ENCODE assay signal across 10 cellular contexts in the genomic region with DNA sequence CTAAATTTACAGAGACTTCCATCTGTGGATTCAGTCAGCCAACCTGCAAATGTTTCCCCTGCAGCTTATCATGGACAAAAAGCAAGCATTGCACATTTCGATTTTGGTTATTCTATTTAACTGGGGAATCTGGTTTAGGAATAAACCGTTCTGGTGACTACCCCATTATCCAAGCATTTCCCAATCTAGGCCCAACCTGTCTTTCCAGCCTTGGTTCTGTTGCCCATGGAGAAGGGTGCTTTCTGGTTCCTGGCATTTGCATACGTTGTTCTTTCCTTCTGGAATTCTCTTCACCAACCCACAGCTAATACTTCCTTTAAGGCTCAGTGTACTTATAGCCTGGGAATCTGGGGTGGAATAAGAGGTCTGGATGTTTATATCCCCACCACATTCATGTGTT. TPM values are rescaled to one million over a fixed set of nuclear protein-coding genes. Genes with fewer than 3 reads are reported as not detected.
A peak's percentile ranks its signal among the peaks of the same experiment; 100 is the strongest.
DNase-seq lines count a peak whose midpoint lies in the region; ATAC-seq and TF ChIP-seq lines count a peak whose summit lies in the region.
"Had no signal": no experiment of that assay in that cellular context is flagged by ENCODE, and none has a peak within 500 bp of the region (broad histone marks: within the 10 kb centered on the region; RNA-seq: fewer than 3 reads in every experiment).

No MANE protein-coding gene starts in this region.

- H3T11ph ChIP-seq in H9 (ENCODE audit: low read length) = no peak overlapping the region

- no peak overlapping the region for H3K23ac ChIP-seq in H9 (ENCODE audit: insufficient read length, low read depth, low read length)

- H3K4me3 ChIP-seq in RWPE2 (ENCODE audit: severe bottlenecking) = no peak overlapping the region
- peak overlapping the region; percentile 90 for H3K4me3 ChIP-seq in endodermal cell (ENCODE audit: low read length)

- no peak overlapping the region for H3K56ac ChIP-seq in H9 (ENCODE audit: insufficient read length, low read depth, low read length)

- no CpG with 5 or more reads among the region's 3 CpGs for WGBS in H9 (ENCODE audit: extremely low coverage, insufficient read length, low lambda C conversion rate)
- WGBS in endodermal cell (ENCODE audit: insufficient coverage in 1 of 2, insufficient read length in 1 of 2), 2 experiments = 85 to 86% methylated on average over 1 to 3 of the region's 3 CpGs

- ATAC-seq in RWPE2 (ENCODE audit: low read depth) = no peak
- ATAC-seq in GM18870 (IDR thresholded peaks at IDR 0.05; ENCODE audit: unreplicated experiment) = no peak
- no peak for ATAC-seq in activated T-cell treated with anti-CD3 and anti-CD28 coated beads, Interleukin-2, amount 50 U/mL, for 4 hours
- ATAC-seq in HG02678 (IDR thresholded peaks at IDR 0.05; ENCODE audit: unreplicated experiment) = no peak

- H2BK12ac ChIP-seq in H9 (ENCODE audit: insufficient read length, low read depth, low read length) = no peak overlapping the region

- no peak overlapping the region for H4K5ac ChIP-seq in H9 (ENCODE audit: insufficient read length, low read depth, low read length)

- no peak overlapping the region for H3K14ac ChIP-seq in H9 (ENCODE audit: insufficient read depth, low read length)

- H3K4me1 Mint-ChIP-seq in H9 = peaks cover 56 to 58% of the 10 kb centered on the region in 2 experiments
- H3K4me1 Mint-ChIP-seq in endodermal cell = peaks cover 60% of the 10 kb centered on the region
- H3K4me1 Mint-ChIP-seq in progenitor cell of endocrine pancreas (ENCODE audit: low read depth) = peaks cover 37% of the 10 kb centered on the region
- H3K4me1 Mint-ChIP-seq in activated T-cell treated with anti-CD3 and anti-CD28 coated beads, Interleukin-2, amount 50 U/mL, for 4 hours (ENCODE audit: low read depth) = peaks cover 73% of the 10 kb centered on the region

- no peak overlapping the region for H4K8ac ChIP-seq in H9 (replicated peaks; ENCODE audit: insufficient read length, low read depth, low read length)

- H4K91ac ChIP-seq in H9 (ENCODE audit: insufficient read length, low read depth, low read length) = no peak overlapping the region

- H2BK20ac ChIP-seq in H9 (ENCODE audit: low read depth, low read length, poor library complexity, severe bottlenecking) = no peak overlapping the region

- peaks cover 77% of the 10 kb centered on the region for H3K27me3 Mint-ChIP-seq in H9 (ENCODE audit: low read depth)
- no peaks in the 10 kb centered on the region for H3K27me3 Mint-ChIP-seq in endodermal cell (ENCODE audit: insufficient read depth)
- H3K27me3 Mint-ChIP-seq in progenitor cell of endocrine pancreas = peaks cover 6% of the 10 kb centered on the region
- no peaks in the 10 kb centered on the region for H3K27me3 Mint-ChIP-seq in activated T-cell treated with anti-CD3 and anti-CD28 coated beads, Interleukin-2, amount 50 U/mL, for 4 hours (ENCODE audit: low read depth)

- H3K4me2 ChIP-seq in H9 (ENCODE audit: insufficient read depth, insufficient read length, low read length) = no peak overlapping the region

- H2BK15ac ChIP-seq in H9 (ENCODE audit: low read depth, low read length) = no peak overlapping the region

- no peak overlapping the region for H3K27ac ChIP-seq in H9 (ENCODE audit: insufficient read length, low read depth, low read length)
- peak overlapping the region; percentile 65 for H3K27ac ChIP-seq in RWPE2 (ENCODE audit: poor library complexity, severe bottlenecking)
- no peak overlapping the region for H3K27ac ChIP-seq in endodermal cell (ENCODE audit: low read depth, low read length)

- no peak overlapping the region for H2AK5ac ChIP-seq in H9 (ENCODE audit: insufficient read length, low read length)

- no peak overlapping the region for H2BK5ac ChIP-seq in H9 (ENCODE audit: insufficient read length, low read length)

- TF ChIP-seq CTCF in H9 (conservative IDR thresholded peaks at IDR 0.05) (no peak), RWPE2 (IDR thresholded peaks at IDR 0.05; ENCODE audit: poor library complexity, severe bottlenecking) (no peak), endodermal cell (conservative IDR thresholded peaks at IDR 0.05) (no peak), progenitor cell of endocrine pancreas (IDR thresholded peaks at IDR 0.05; ENCODE audit: unreplicated experiment) (no peak)

- peak overlapping the region; percentile 6 to 61; a peak in 3 of 5 replicates for H3K4me3 Mint-ChIP-seq in H9
- peak overlapping the region; percentile 94 for H3K4me3 Mint-ChIP-seq in endodermal cell
- peak overlapping the region; percentile 99 for H3K4me3 Mint-ChIP-seq in progenitor cell of endocrine pancreas (ENCODE audit: low read depth)
- no peak overlapping the region for H3K4me3 Mint-ChIP-seq in activated T-cell treated with anti-CD3 and anti-CD28 coated beads, Interleukin-2, amount 50 U/mL, for 4 hours

- H2BK120ac ChIP-seq in H9 (ENCODE audit: low read depth, low read length, poor library complexity, severe bottlenecking) = no peak overlapping the region

- no peaks in the 10 kb centered on the region; a peak in 1 of 5 replicates for H3K9me3 Mint-ChIP-seq in H9
- H3K9me3 Mint-ChIP-seq in endodermal cell = no peaks in the 10 kb centered on the region
- H3K9me3 Mint-ChIP-seq in progenitor cell of endocrine pancreas (ENCODE audit: low read depth) = no peaks in the 10 kb centered on the region
- H3K9me3 Mint-ChIP-seq in activated T-cell treated with anti-CD3 and anti-CD28 coated beads, Interleukin-2, amount 50 U/mL, for 4 hours = no peaks in the 10 kb centered on the region

- H3K9me3 ChIP-seq in H9 (ENCODE audit: control insufficient read depth, low read depth, low read length) (no peaks in the 10 kb centered on the region), RWPE2 (ENCODE audit: severe bottlenecking) (no peaks in the 10 kb centered on the region), endodermal cell (ENCODE audit: control insufficient read depth, low read length) (no peaks in the 10 kb centered on the region)

- no peak overlapping the region for H2AFZ ChIP-seq in H9 (ENCODE audit: low read length)

- peaks cover 7% of the 10 kb centered on the region; the same call in 1 of the 2 replicates for H3K27me3 ChIP-seq in H9 (ENCODE audit: insufficient read depth, low read length)
- no peaks in the 10 kb centered on the region for H3K27me3 ChIP-seq in RWPE2 (ENCODE audit: insufficient read depth, poor library complexity, severe bottlenecking)
- no peaks in the 10 kb centered on the region for H3K27me3 ChIP-seq in endodermal cell (ENCODE audit: control insufficient read depth, insufficient read depth, low read length, poor library complexity, severe bottlenecking)

- H3K36me3 ChIP-seq in RWPE2 (ENCODE audit: low read depth) (no peaks in the 10 kb centered on the region; the same call in 1 of the 2 replicates), endodermal cell (ENCODE audit: control insufficient read depth, insufficient read depth, low read length) (no peaks in the 10 kb centered on the region)

- peaks cover 3% of the 10 kb centered on the region for H3K79me1 ChIP-seq in H9 (ENCODE audit: insufficient read depth, low read depth, low read length, poor library complexity, severe bottlenecking)

- H3K18ac ChIP-seq in H9 (ENCODE audit: insufficient read length, low read depth, low read length) = no peak overlapping the region

- no peak overlapping the region for H3K27ac Mint-ChIP-seq in H9
- no peak overlapping the region for H3K27ac Mint-ChIP-seq in endodermal cell
- no peak overlapping the region for H3K27ac Mint-ChIP-seq in progenitor cell of endocrine pancreas

- H3K79me2 ChIP-seq in H9 (ENCODE audit: insufficient read depth, low read length) = no peaks in the 10 kb centered on the region

- H3K23me2 ChIP-seq in H9 (ENCODE audit: insufficient read length, low read depth, low read length, poor library complexity, severe bottlenecking) = peaks cover 17% of the 10 kb centered on the region

- DNase-seq in H9 (no peak), RWPE2 (ENCODE audit: low spot score) (no peak), endodermal cell (no peak), progenitor cell of endocrine pancreas (ENCODE audit: low spot score, unreplicated experiment) (no peak), amniotic stem cell (lab: John Stamatoyannopoulos, UW) (no peak)
- no peak for DNase-seq in activated T-cell treated with anti-CD3 and anti-CD28 coated beads, Interleukin-2, amount 50 U/mL, for 4 hours
- DNase-seq: activated CD8-positive, alpha-beta memory T cell treated with anti-CD3 and anti-CD28 coated beads for 24 hours; DMS53 had no signal

- no peaks in the 10 kb centered on the region; a peak in 2 of 7 replicates for H3K36me3 Mint-ChIP-seq in H9 (ENCODE audit: insufficient read depth in 1 of 3, low read depth in 3 of 3)
- no peaks in the 10 kb centered on the region for H3K36me3 Mint-ChIP-seq in endodermal cell (ENCODE audit: low read depth)
- H3K36me3 Mint-ChIP-seq in progenitor cell of endocrine pancreas (ENCODE audit: insufficient read depth) = no peaks in the 10 kb centered on the region
- peaks cover 9% of the 10 kb centered on the region for H3K36me3 Mint-ChIP-seq in activated T-cell treated with anti-CD3 and anti-CD28 coated beads, Interleukin-2, amount 50 U/mL, for 4 hours (ENCODE audit: insufficient read depth)

- H3K4me1 ChIP-seq in H9 (ENCODE audit: insufficient read depth, low read length) (peaks cover 3% of the 10 kb centered on the region), RWPE2 (ENCODE audit: insufficient read depth, poor library complexity, severe bottlenecking) (peaks cover 30% of the 10 kb centered on the region), endodermal cell (ENCODE audit: control insufficient read depth, insufficient read depth, low read length) (peaks cover 13% of the 10 kb centered on the region)

- H3K9ac ChIP-seq in H9 (ENCODE audit: extremely low read depth, insufficient read length, low read length) (no peak overlapping the region), endodermal cell (ENCODE audit: extremely low read depth, low read length, poor library complexity, severe bottlenecking) (no peak overlapping the region)

- no peak overlapping the region for H3K4ac ChIP-seq in H9 (ENCODE audit: low read depth, low read length)

- H4K20me1 ChIP-seq in H9 (ENCODE audit: control insufficient read depth, insufficient read depth, insufficient read length) = no peaks in the 10 kb centered on the region

RNA-seq across cellular contexts. Expression of a gene that starts 1.4 kb away (rescaled TPM):
- total RNA-seq in H9 (2021) (76.7 and 77.8 TPM in 2 replicates), endodermal cell (100 to 1,000 TPM; 216 to 256 TPM), progenitor cell of endocrine pancreas (243 and 248 TPM in 2 replicates)
- polyA plus RNA-seq in endodermal cell (2013, experiment 1 of 2) = 193 TPM
- 178 TPM for polyA plus RNA-seq in endodermal cell (2013, experiment 2 of 2)
- 100 to 1,000 TPM; 177 to 189 (median 187) TPM for total RNA-seq in activated T-cell treated with anti-CD3 and anti-CD28 coated beads, Interleukin-2, amount 50 U/mL, for 4 hours
